ENCODE assay signal across 9 cellular contexts in the genomic region with DNA sequence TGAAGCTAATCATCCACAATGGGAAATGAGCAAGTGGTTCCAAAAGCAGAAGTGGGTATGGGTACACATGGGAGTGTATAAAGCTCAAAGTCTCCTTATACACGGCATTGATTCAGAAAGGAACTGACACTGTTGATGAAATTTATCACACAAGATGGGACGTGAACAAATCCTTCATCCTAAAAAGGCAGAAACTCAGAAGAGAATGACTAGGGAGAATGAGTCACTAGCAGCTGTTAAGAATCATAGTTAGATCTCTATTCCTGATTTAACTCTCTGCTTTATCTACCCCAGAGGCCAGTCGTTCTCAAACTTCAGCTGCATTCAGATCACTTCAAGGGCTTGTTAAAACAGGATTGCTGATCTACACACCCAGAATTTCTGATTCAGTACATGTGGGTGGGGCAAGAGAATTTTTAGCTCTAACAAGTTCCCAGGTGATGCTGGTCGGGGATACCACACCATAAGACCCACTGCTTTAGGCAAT.
DNase-seq lines count a peak whose midpoint lies in the region; ATAC-seq and TF ChIP-seq lines count a peak whose summit lies in the region.
"Had no signal": no experiment of that assay in that cellular context is flagged by ENCODE, and none has a peak within 500 bp of the region (broad histone marks: within the 10 kb centered on the region; RNA-seq: fewer than 3 reads in every experiment).

No MANE protein-coding gene starts in this region.

- ATAC-seq in activated CD4-positive, CD25-positive, alpha-beta regulatory T cell treated with anti-CD3 and anti-CD28 coated beads, Interleukin-2, amount 50 U/mL, for 24 hours, result peak; percentile 59 to 85
- peak in 5 of 8 donors; percentile 29 to 66 (median 37) for ATAC-seq in heart right ventricle
- no peak for ATAC-seq in GM21737 (IDR thresholded peaks at IDR 0.05; ENCODE audit: unreplicated experiment)

- no peaks in the 10 kb centered on the region for H3K9me3 ChIP-seq in heart right ventricle
- no peaks in the 10 kb centered on the region for H3K9me3 ChIP-seq in suprapubic skin

- H3K4me3 ChIP-seq in heart right ventricle (no peak overlapping the region), suprapubic skin (no peak overlapping the region)

- H3K27ac ChIP-seq in RWPE1, result peak overlapping the region; percentile 96
- H3K27ac ChIP-seq in heart right ventricle, result peak overlapping the region in 8 of 10 donors; percentile 16 to 69 (median 54)
- peak overlapping the region; percentile 78 for H3K27ac ChIP-seq in suprapubic skin
- H3K27ac ChIP-seq: C4-2B had no signal

- H3K4me1 ChIP-seq in heart right ventricle, result peaks cover 4 to 47% (median 36%) of the 10 kb centered on the region in 9 donors
- peaks cover 42% of the 10 kb centered on the region for H3K4me1 ChIP-seq in suprapubic skin

- 60 to 61% methylated on average over 4 of the region's 4 CpGs for WGBS in heart right ventricle, 2 donors
- WGBS in suprapubic skin, result 14% methylated on average over 4 of the region's 4 CpGs

- intact Hi-C loops in heart right ventricle (cut with DNase I), result no loop called here

- TF ChIP-seq CTCF in RWPE1 (conservative IDR thresholded peaks at IDR 0.05; ENCODE audit: low read depth) (no peak), heart right ventricle (IDR thresholded peaks at IDR 0.05) (no peak), suprapubic skin (IDR thresholded peaks at IDR 0.05) (no peak)

- no peak for TF ChIP-seq EP300 in suprapubic skin (IDR thresholded peaks at IDR 0.05)

- H3K36me3 ChIP-seq in heart right ventricle (no peaks in the 10 kb centered on the region), suprapubic skin (no peaks in the 10 kb centered on the region)

- H3K27me3 ChIP-seq in heart right ventricle (no peaks in the 10 kb centered on the region), suprapubic skin (no peaks in the 10 kb centered on the region)

- CTCF ChIA-PET in RWPE1 (lab: Yijun Ruan, JAX), result interaction anchor here (0.6 kb wide), 1 partner anchor 158 kb away, joined by 11 read pairs; no protein-coding TSS in a partner anchor

- DNase-seq in activated CD4-positive, CD25-positive, alpha-beta regulatory T cell (lab: John Stamatoyannopoulos, UW), result no peak
- DNase-seq in RWPE1 (ENCODE audit: low spot score) (peak; percentile 86), heart right ventricle (no peak), suprapubic skin (ENCODE audit: low spot score in 2 of 2) (no peak), DMS79 treated with DMSO at 0.1 percent for 48 hours (lab: John Stamatoyannopoulos, UW) (no peak), T1000 (lab: John Stamatoyannopoulos, UW) (no peak)

- TF ChIP-seq POLR2A in suprapubic skin (IDR thresholded peaks at IDR 0.05), result no peak

- POLR2A ChIA-PET in RWPE1 (lab: Yijun Ruan, JAX; ENCODE audit: low non-redundant PET), result no interaction called here
